Comparison of ENCODE assay signal across 14 cellular contexts in genomic region chr18:31244737-31245432, GRCh38.
DNase-seq lines count a peak whose midpoint lies in the region; ATAC-seq and TF ChIP-seq lines count a peak whose summit lies in the region.
"Had no signal": no experiment of that assay in that cellular context is flagged by ENCODE, and none has a peak within 500 bp of the region (broad histone marks: within the 10 kb centered on the region; RNA-seq: fewer than 3 reads in every experiment).

No MANE protein-coding gene starts in this region.

- no peak overlapping the region for H3K27ac Mint-ChIP-seq in activated CD4-positive, alpha-beta T cell treated with anti-CD3 and anti-CD28 coated beads for 36 hours

- POLR2A ChIA-PET in activated CD4-positive, alpha-beta T cell treated with anti-CD3 and anti-CD28 coated beads for 36 hours (lab: Charles Lee) = no interaction called here

- in situ Hi-C loops in SK-MEL-5 (cut with HindIII; ENCODE audit: low pct_unique_long_range_greater_than_20kb, low sequenced_read_pairs) (no loop called here), HAP-1 (cut with MboI; ENCODE audit: low sequenced_read_pairs) (no loop called here)

- H3K9me3 ChIP-seq in parathyroid adenoma (ENCODE audit: control insufficient read depth, low read length) = no peaks in the 10 kb centered on the region
- no peaks in the 10 kb centered on the region for H3K9me3 ChIP-seq in HAP-1
- H3K9me3 ChIP-seq: BLaER1, Peyer's patch had no signal

- peak; percentile 54 for ATAC-seq in GM19324 (IDR thresholded peaks at IDR 0.05; ENCODE audit: low FRiP score, unreplicated experiment)
- no peak for ATAC-seq in activated CD4-positive, alpha-beta T cell treated with anti-CD3 and anti-CD28 coated beads for 36 hours
- ATAC-seq: activated T-cell treated with anti-CD3 and anti-CD28 coated beads, Interleukin-2, amount 50 U/mL, for 4 hours; stimulated activated naive CD8-positive, alpha-beta T cell treated with anti-CD3 and anti-CD28 coated beads, Interleukin-15, Interleukin-2, amounts not matched to agents 100 U/mL and 50 U/mL, for 24 hours had no signal

- peak overlapping the region; percentile 50 for H3K4me2 ChIP-seq in parathyroid adenoma (ENCODE audit: low read length)
- H3K4me2 ChIP-seq: BLaER1 had no signal

- peak; percentile 44 for DNase-seq in SK-MEL-5 (ENCODE audit: low read depth, low spot score)
- DNase-seq in foreskin melanocyte = peak; percentile 58
- no peak for DNase-seq in HAP-1 (ENCODE audit: low spot score in 2 of 2)
- no peak for DNase-seq in GOT3 (lab: John Stamatoyannopoulos, UW)
- DNase-seq in MV-4-11 (lab: John Stamatoyannopoulos, UW) = no peak
- no peak for DNase-seq in activated CD4-positive, alpha-beta T cell treated with anti-CD3 and anti-CD28 coated beads for 36 hours
- DNase-seq: activated T-cell treated with anti-CD3 and anti-CD28 coated beads, Interleukin-2, amount 50 U/mL, for 4 hours; NCI-H187 treated with DMSO at 0.1 percent for 48 hours; Peyer's patch; stimulated activated naive CD8-positive, alpha-beta T cell treated with anti-CD3 and anti-CD28 coated beads, Interleukin-15, Interleukin-2, amounts not matched to agents 100 U/mL and 50 U/mL, for 24 hours had no signal

- CTCF ChIA-PET in activated CD4-positive, alpha-beta T cell treated with anti-CD3 and anti-CD28 coated beads for 36 hours (lab: Charles Lee) = interaction anchor here (0.7 to 1.6 kb wide), 4 partner anchors 11 to 132 kb away, joined by 3 to 5 read pairs (median 3); no protein-coding TSS in a partner anchor

- TF ChIP-seq CTCF in parathyroid adenoma (IDR thresholded peaks at IDR 0.05) = no peak

- H3K36me3 Mint-ChIP-seq in activated CD4-positive, alpha-beta T cell treated with anti-CD3 and anti-CD28 coated beads for 36 hours (ENCODE audit: low read depth) = no peaks in the 10 kb centered on the region

- H3K9ac ChIP-seq in parathyroid adenoma = peak overlapping the region; percentile 57
- H3K9ac ChIP-seq: BLaER1 had no signal

- peak overlapping the region; percentile 96 for H3K27ac ChIP-seq in parathyroid adenoma
- H3K27ac ChIP-seq: BLaER1, cardiac muscle cell had no signal

- intact Hi-C loops in activated CD4-positive, alpha-beta T cell treated with anti-CD3 and anti-CD28 coated beads for 36 hours (cut with DNase I, micrococcal nuclease) = no loop called here

- H3K4me3 Mint-ChIP-seq in activated CD4-positive, alpha-beta T cell treated with anti-CD3 and anti-CD28 coated beads for 36 hours = no peak overlapping the region
- H3K4me3 Mint-ChIP-seq: activated T-cell treated with anti-CD3 and anti-CD28 coated beads, Interleukin-2, amount 50 U/mL, for 4 hours had no signal

- no peaks in the 10 kb centered on the region for H3K27me3 Mint-ChIP-seq in activated CD4-positive, alpha-beta T cell treated with anti-CD3 and anti-CD28 coated beads for 36 hours

- H2AFZ ChIP-seq in parathyroid adenoma = peak overlapping the region; percentile 41

- no peaks in the 10 kb centered on the region for H3K9me3 Mint-ChIP-seq in activated CD4-positive, alpha-beta T cell treated with anti-CD3 and anti-CD28 coated beads for 36 hours (ENCODE audit: low read depth)

- no peaks in the 10 kb centered on the region for H3K36me3 ChIP-seq in parathyroid adenoma (ENCODE audit: control insufficient read depth, insufficient read depth, low read length)
- no peaks in the 10 kb centered on the region for H3K36me3 ChIP-seq in HAP-1 (replicated peaks)
- H3K36me3 ChIP-seq: BLaER1, cardiac muscle cell, Peyer's patch had no signal

- H3K79me2 ChIP-seq in parathyroid adenoma = no peaks in the 10 kb centered on the region

- H3K27me3 ChIP-seq in parathyroid adenoma (ENCODE audit: control insufficient read depth, insufficient read depth, low read length) (no peaks in the 10 kb centered on the region), HAP-1 (ENCODE audit: low read depth) (no peaks in the 10 kb centered on the region)
- H3K27me3 ChIP-seq: BLaER1, cardiac muscle cell, Peyer's patch had no signal

- H3K4me3 ChIP-seq in parathyroid adenoma (ENCODE audit: low read depth, low read length) = peak overlapping the region; percentile 1
- H3K4me3 ChIP-seq in HAP-1 = no peak overlapping the region
- H3K4me3 ChIP-seq: BLaER1, cardiac muscle cell had no signal

- peaks cover 68% of the 10 kb centered on the region for H3K4me1 ChIP-seq in parathyroid adenoma
- H3K4me1 ChIP-seq in HAP-1 = peaks cover 27% of the 10 kb centered on the region
- H3K4me1 ChIP-seq: BLaER1 had no signal

- H3K4me1 Mint-ChIP-seq in activated CD4-positive, alpha-beta T cell treated with anti-CD3 and anti-CD28 coated beads for 36 hours = no peaks in the 10 kb centered on the region

Comparison
In these comparisons a context has a peak if more than half of its experiments do, and no peak if none do; other contexts are left out.
1. DNase-seq: peak in SK-MEL-5 (single experiment) and foreskin melanocyte (single experiment); none in HAP-1 (0 of 2), GOT3 (single experiment), MV-4-11 (single experiment) and activated CD4-positive, alpha-beta T cell treated with anti-CD3 and anti-CD28 coated beads for 36 hours (single experiment).